15 cellular contexts compared by ENCODE assay signal in the genomic region with DNA sequence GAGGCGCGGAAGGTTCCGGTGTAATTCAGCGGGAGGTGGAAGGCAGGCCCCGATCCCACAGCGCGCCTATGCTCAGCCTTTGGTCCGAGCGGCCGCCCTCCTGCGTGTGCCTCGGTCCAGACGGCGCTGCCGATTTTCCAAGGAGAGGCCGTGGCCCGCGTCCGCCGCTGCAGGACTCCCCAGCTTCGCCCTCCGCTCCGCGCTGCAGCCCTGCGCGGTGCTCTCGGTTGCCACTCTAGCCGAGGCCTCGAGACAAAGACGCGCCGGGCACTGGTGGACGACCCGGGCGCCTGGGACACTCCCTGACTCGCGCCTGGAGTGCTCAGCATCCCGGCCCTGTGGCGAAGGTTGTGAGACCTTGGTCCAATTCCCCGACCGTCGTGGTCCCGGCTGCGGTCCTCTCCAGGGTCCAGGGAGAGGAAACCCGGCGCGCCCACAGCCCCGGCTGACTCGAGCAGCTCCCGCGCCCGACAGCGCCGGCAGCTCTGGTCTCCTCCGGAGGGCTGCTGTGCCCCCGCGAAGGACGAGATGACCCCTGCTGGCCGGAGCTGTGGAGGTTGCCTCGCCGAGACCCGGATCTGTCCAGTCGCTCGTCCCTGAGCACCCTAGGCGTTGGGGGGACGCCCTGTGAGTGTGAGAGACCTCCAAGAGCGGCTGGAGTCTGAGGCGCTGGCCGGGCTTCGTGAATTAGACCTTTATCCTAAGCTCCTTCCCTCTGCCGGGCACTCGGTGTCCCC. TPM values are rescaled to one million over a fixed set of nuclear protein-coding genes. Genes with fewer than 3 reads are reported as not detected.
DNase-seq lines count a peak whose midpoint lies in the region; TF ChIP-seq lines count a peak whose summit lies in the region.
"Had no signal": no experiment of that assay in that cellular context is flagged by ENCODE, and none has a peak within 500 bp of the region (broad histone marks: within the 10 kb centered on the region; RNA-seq: fewer than 3 reads in every experiment).

No MANE protein-coding gene starts in this region.

- peak; percentile 14 for TF ChIP-seq CTCF in epithelial cell of proximal tubule (conservative IDR thresholded peaks at IDR 0.05; ENCODE audit: low read depth, low read length)

- H3K4me3 ChIP-seq in epithelial cell of proximal tubule (ENCODE audit: low read depth, low read length) (no peak overlapping the region), skeletal muscle cell (ENCODE audit: low read depth, low read length) (peak overlapping the region; percentile 28)
- H3K4me3 ChIP-seq: sigmoid colon had no signal

- peak; percentile 26 for DNase-seq in RPMI7951 (ENCODE audit: low read depth)
- no peak for DNase-seq in epithelial cell of proximal tubule (ENCODE audit: low read depth)
- no peak for DNase-seq in skeletal muscle cell (ENCODE audit: low read depth)
- no peak for DNase-seq in effector CD4-positive, alpha-beta T cell
- DNase-seq in T-helper 9 cell, result no peak
- no peak for DNase-seq in germinal center (ENCODE audit: low spot score)
- DNase-seq: activated CD4-positive, CD25-positive, alpha-beta regulatory T cell treated with anti-CD3 and anti-CD28 coated beads, Interleukin-2, amount 50 U/mL, for 72 hours; activated T-cell treated with anti-CD3 and anti-CD28 coated beads, Interleukin-2, amount 50 U/mL, for 24 hours; CD4-positive, CD25-positive, alpha-beta regulatory T cell; EL; left cardiac atrium; naive thymus-derived CD4-positive, alpha-beta T cell; sigmoid colon; SW 1271 had no signal

RNA-seq across cellular contexts. Expression of a gene that starts 6.5 kb away (rescaled TPM):
- not detected in 2 replicates for total RNA-seq in RPMI7951 (2014; rRNA removed; shearing (Covaris generic))
- not detected in 2 replicates for total RNA-seq in epithelial cell of proximal tubule
- total RNA-seq: astrocyte; CD4-positive, CD25-positive, alpha-beta regulatory T cell; left cardiac atrium; naive thymus-derived CD4-positive, alpha-beta T cell; sigmoid colon had no signal

RNA-seq across cellular contexts. Expression of a gene that starts 11.7 kb away (rescaled TPM):
- total RNA-seq in RPMI7951 (2014; rRNA removed; shearing (Covaris generic)), result 0.10 and 0.36 TPM in 2 replicates
- total RNA-seq in epithelial cell of proximal tubule, result 0.51 and 1.0 TPM in 2 replicates
- total RNA-seq: astrocyte; CD4-positive, CD25-positive, alpha-beta regulatory T cell; left cardiac atrium; naive thymus-derived CD4-positive, alpha-beta T cell; sigmoid colon had no signal

RNA-seq across cellular contexts. Expression of a gene that starts 13.6 kb away (rescaled TPM):
- not detected in 2 replicates for total RNA-seq in RPMI7951 (2014; rRNA removed; shearing (Covaris generic))
- total RNA-seq in epithelial cell of proximal tubule, result 0.14 TPM in 1 of 2 replicates, not detected in the other
- total RNA-seq: astrocyte; CD4-positive, CD25-positive, alpha-beta regulatory T cell; left cardiac atrium; naive thymus-derived CD4-positive, alpha-beta T cell; sigmoid colon had no signal

RNA-seq across cellular contexts. Expression of a gene that starts 22.6 kb away (rescaled TPM):
- total RNA-seq in RPMI7951 (2014; rRNA removed; shearing (Covaris generic)), result 0.48 and 0.78 TPM in 2 replicates
- not detected in 2 replicates for total RNA-seq in epithelial cell of proximal tubule
- total RNA-seq: astrocyte; CD4-positive, CD25-positive, alpha-beta regulatory T cell; left cardiac atrium; naive thymus-derived CD4-positive, alpha-beta T cell; sigmoid colon had no signal

RNA-seq across cellular contexts. Expression of a gene that starts 23.8 kb away (rescaled TPM):
- total RNA-seq in RPMI7951 (2014; rRNA removed; shearing (Covaris generic)), result 4.0 and 5.1 TPM in 2 replicates
- total RNA-seq in epithelial cell of proximal tubule, result 9.5 and 15.7 TPM in 2 replicates
- total RNA-seq: astrocyte; CD4-positive, CD25-positive, alpha-beta regulatory T cell; left cardiac atrium; naive thymus-derived CD4-positive, alpha-beta T cell; sigmoid colon had no signal
